1 cellular context compared by ENCODE assay signal in the genomic region with DNA sequence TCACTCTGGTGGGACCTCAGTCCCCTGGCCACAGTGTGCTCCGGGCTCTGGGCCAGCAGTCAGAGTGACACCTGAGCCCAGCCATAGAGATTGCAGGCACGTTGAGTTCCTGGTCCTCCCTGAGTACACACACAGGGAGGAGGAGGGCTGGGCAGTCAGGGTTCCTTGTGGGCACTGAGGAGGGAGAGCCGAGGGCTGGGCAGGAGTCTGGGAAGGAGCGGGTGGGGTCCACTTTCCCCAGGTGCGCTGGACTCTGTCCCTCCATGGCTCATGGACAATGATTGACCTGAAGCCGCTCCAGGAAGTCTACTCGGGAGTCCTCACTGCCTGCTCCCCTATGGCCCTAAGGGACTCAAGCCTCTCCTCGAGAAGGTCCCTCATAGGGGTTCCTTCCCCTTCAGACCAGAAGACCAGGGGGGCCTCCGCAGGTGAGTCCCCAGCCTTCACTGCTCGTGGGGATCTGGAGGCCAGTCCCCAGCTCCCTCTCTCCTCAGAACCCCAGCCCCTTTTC.
TF ChIP-seq lines count a peak whose summit lies in the region.

No MANE protein-coding gene starts in this region.

TF ChIP-seq in K562, 482 proteins besides CTCF, POLR2A, EP300 and RAD21:
- TF ChIP-seq TCF3 (CRISPR knock-in tag; IDR thresholded peaks at IDR 0.05) (no peak), ZEB2 (IDR thresholded peaks at IDR 0.05) (no peak), NCOA2 (IDR thresholded peaks at IDR 0.05; ENCODE audit: partially characterized antibody in 2 of 2) (no peak), DNMT1 (IDR thresholded peaks at IDR 0.05) (no peak), KAT8 (IDR thresholded peaks at IDR 0.05; ENCODE audit: low read depth) (no peak), PHB2 (IDR thresholded peaks at IDR 0.05; ENCODE audit: low read depth) (no peak), NCOA4 (IDR thresholded peaks at IDR 0.05; ENCODE audit: partially characterized antibody) (no peak), ESRRB (CRISPR knock-in tag; IDR thresholded peaks at IDR 0.05; ENCODE audit: borderline replicate concordance) (no peak), PTBP1 (IDR thresholded peaks at IDR 0.05; ENCODE audit: low read depth, low read length) (no peak), ZNF263 (CRISPR knock-in tag; IDR thresholded peaks at IDR 0.05; ENCODE audit: borderline replicate concordance) (peak; percentile 80), DACH1 (IDR thresholded peaks at IDR 0.05; ENCODE audit: partially characterized antibody) (no peak), HBP1 (CRISPR knock-in tag; IDR thresholded peaks at IDR 0.05) (no peak), BCOR (IDR thresholded peaks at IDR 0.05) (no peak), ZNF143 (CRISPR knock-in tag; IDR thresholded peaks at IDR 0.05) (no peak), NFIC (IDR thresholded peaks at IDR 0.05) (peak; percentile 54; the same call in 1 of the 2 replicates), CGGBP1 (CRISPR knock-in tag; IDR thresholded peaks at IDR 0.05) (no peak), CHD4 (IDR thresholded peaks at IDR 0.05; ENCODE audit: insufficient read depth, insufficient replicate concordance, low read depth, low read length, poor library complexity, severe bottlenecking) (no peak), ZBTB7A (IDR thresholded peaks at IDR 0.05; ENCODE audit: borderline replicate concordance, control insufficient read depth, low read depth, low read length) (0 out of 2 replicates have a peak, but pooled peaks have one; percentile 16), ZNF175 (CRISPR knock-in tag; IDR thresholded peaks at IDR 0.05; ENCODE audit: low read depth) (no peak), CREM (IDR thresholded peaks at IDR 0.05; ENCODE audit: low read depth) (no peak), CBFA2T3 (IDR thresholded peaks at IDR 0.05) (no peak), ZNF592 (IDR thresholded peaks at IDR 0.05) (no peak)
- TF ChIP-seq, protein P1, sequence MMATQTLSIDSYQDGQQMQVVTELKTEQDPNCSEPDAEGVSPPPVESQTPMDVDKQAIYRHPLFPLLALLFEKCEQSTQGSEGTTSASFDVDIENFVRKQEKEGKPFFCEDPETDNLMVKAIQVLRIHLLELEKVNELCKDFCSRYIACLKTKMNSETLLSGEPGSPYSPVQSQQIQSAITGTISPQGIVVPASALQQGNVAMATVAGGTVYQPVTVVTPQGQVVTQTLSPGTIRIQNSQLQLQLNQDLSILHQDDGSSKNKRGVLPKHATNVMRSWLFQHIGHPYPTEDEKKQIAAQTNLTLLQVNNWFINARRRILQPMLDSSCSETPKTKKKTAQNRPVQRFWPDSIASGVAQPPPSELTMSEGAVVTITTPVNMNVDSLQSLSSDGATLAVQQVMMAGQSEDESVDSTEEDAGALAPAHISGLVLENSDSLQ (IDR thresholded peaks at IDR 0.05): peak; percentile 90
- TF ChIP-seq, protein P2, sequence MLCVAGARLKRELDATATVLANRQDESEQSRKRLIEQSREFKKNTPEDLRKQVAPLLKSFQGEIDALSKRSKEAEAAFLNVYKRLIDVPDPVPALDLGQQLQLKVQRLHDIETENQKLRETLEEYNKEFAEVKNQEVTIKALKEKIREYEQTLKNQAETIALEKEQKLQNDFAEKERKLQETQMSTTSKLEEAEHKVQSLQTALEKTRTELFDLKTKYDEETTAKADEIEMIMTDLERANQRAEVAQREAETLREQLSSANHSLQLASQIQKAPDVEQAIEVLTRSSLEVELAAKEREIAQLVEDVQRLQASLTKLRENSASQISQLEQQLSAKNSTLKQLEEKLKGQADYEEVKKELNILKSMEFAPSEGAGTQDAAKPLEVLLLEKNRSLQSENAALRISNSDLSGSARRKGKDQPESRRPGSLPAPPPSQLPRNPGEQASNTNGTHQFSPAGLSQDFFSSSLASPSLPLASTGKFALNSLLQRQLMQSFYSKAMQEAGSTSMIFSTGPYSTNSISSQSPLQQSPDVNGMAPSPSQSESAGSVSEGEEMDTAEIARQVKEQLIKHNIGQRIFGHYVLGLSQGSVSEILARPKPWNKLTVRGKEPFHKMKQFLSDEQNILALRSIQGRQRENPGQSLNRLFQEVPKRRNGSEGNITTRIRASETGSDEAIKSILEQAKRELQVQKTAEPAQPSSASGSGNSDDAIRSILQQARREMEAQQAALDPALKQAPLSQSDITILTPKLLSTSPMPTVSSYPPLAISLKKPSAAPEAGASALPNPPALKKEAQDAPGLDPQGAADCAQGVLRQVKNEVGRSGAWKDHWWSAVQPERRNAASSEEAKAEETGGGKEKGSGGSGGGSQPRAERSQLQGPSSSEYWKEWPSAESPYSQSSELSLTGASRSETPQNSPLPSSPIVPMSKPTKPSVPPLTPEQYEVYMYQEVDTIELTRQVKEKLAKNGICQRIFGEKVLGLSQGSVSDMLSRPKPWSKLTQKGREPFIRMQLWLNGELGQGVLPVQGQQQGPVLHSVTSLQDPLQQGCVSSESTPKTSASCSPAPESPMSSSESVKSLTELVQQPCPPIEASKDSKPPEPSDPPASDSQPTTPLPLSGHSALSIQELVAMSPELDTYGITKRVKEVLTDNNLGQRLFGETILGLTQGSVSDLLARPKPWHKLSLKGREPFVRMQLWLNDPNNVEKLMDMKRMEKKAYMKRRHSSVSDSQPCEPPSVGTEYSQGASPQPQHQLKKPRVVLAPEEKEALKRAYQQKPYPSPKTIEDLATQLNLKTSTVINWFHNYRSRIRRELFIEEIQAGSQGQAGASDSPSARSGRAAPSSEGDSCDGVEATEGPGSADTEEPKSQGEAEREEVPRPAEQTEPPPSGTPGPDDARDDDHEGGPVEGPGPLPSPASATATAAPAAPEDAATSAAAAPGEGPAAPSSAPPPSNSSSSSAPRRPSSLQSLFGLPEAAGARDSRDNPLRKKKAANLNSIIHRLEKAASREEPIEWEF (CRISPR knock-in tag; IDR thresholded peaks at IDR 0.05): no peak
